Comparison of ENCODE assay signal across 22 cellular contexts in the genomic region with DNA sequence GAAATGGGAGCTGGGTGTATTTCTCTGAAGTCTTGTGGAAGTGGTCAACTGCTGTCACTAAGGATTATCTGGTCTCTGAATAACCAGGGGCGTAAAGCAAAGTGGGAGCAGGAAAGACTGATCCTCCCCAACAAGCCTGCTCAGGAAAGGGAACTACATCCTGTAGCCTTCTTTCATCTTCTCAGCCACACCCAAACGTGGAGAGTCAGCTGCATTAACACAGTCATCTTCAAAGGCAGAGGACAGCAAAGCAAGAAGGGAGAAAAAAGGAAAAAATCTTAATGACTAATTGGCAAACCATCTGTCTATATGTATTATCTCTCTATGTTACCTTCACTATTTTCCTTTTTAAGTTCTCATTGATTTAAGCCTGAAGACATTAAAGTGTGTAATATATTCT.
"Had no signal": no experiment of that assay in that cellular context is flagged by ENCODE, and none has a peak within 500 bp of the region (broad histone marks: within the 10 kb centered on the region; RNA-seq: fewer than 3 reads in every experiment).

No MANE protein-coding gene starts in this region.

- DNase-seq: colonic mucosa; dermis blood vessel endothelial cell; kidney; left cardiac atrium; left ventricle myocardium inferior; lower lobe of right lung; mesenchymal stem cell; naive B cell; posterior cingulate gyrus; spleen; stimulated activated CD4-positive, alpha-beta T cell treated with anti-CD3 and anti-CD28 coated beads, Interleukin-15, amount 100 ng/mL, for 24 hours; stimulated activated CD4-positive, alpha-beta T cell treated with anti-CD3 and anti-CD28 coated beads, Interleukin-1b, Interleukin-23, amount 100 ng/mL, for 48 hours; stimulated activated CD4-positive, alpha-beta T cell treated with anti-CD3 and anti-CD28 coated beads, Interleukin-4, amount 100 ng/mL, for 24 hours; testis; upper lobe of right lung had no signal

- H3K27ac ChIP-seq: colonic mucosa, left ventricle myocardium inferior, lower lobe of right lung, neutrophil, spleen, testis, tibial nerve, upper lobe of right lung, vagina had no signal

- H3K4me1 Mint-ChIP-seq: naive B cell; stimulated activated memory B cell treated with anti-CD40 and anti-IgM and Interleukin-4, amounts not matched to agents 10 μg/mL and 1 μg/mL and 100 μg/mL, for 72 hours had no signal

- H3K4me3 Mint-ChIP-seq: naive B cell; nephron; stimulated activated memory B cell treated with anti-CD40 and anti-IgM and Interleukin-4, amounts not matched to agents 10 μg/mL and 1 μg/mL and 100 μg/mL, for 72 hours; stimulated activated naive CD8-positive, alpha-beta T cell treated with anti-CD3 and anti-CD28 coated beads, Interleukin-15, Interleukin-2, amounts not matched to agents 100 ng/mL and 50 ng/mL, for 24 hours had no signal

- H3K9me3 ChIP-seq: colonic mucosa, lower lobe of right lung, neutrophil, testis, upper lobe of right lung, vagina had no signal

- H3K27me3 Mint-ChIP-seq: naive B cell; stimulated activated memory B cell treated with anti-CD40 and anti-IgM and Interleukin-4, amounts not matched to agents 10 μg/mL and 1 μg/mL and 100 μg/mL, for 72 hours; stimulated activated naive CD8-positive, alpha-beta T cell treated with anti-CD3 and anti-CD28 coated beads, Interleukin-15, Interleukin-2, amounts not matched to agents 100 ng/mL and 50 ng/mL, for 24 hours had no signal

- H3K4me3 ChIP-seq: colonic mucosa, left ventricle myocardium inferior, lower lobe of right lung, spleen, testis, tibial nerve, upper lobe of right lung, vagina had no signal

- H3K36me3 Mint-ChIP-seq: naive B cell; stimulated activated memory B cell treated with anti-CD40 and anti-IgM and Interleukin-4, amounts not matched to agents 10 μg/mL and 1 μg/mL and 100 μg/mL, for 72 hours had no signal

- H3K36me3 ChIP-seq: colonic mucosa, left ventricle myocardium inferior, lower lobe of right lung, neutrophil, spleen, tibial nerve, upper lobe of right lung, vagina had no signal

- H3K4me1 ChIP-seq: colonic mucosa, left ventricle myocardium inferior, lower lobe of right lung, spleen, testis, tibial nerve, upper lobe of right lung, vagina had no signal

- ATAC-seq: left cardiac atrium; lower lobe of right lung; sciatic nerve; stimulated activated memory B cell treated with anti-CD40 and anti-IgM and Interleukin-4, amounts not matched to agents 10 μg/mL and 1 μg/mL and 100 μg/mL, for 72 hours; upper lobe of right lung had no signal

- H3K27me3 ChIP-seq: colonic mucosa, neutrophil, spleen, testis, tibial nerve, upper lobe of right lung, vagina had no signal

- H3K27ac Mint-ChIP-seq: naive B cell; nephron; stimulated activated memory B cell treated with anti-CD40 and anti-IgM and Interleukin-4, amounts not matched to agents 10 μg/mL and 1 μg/mL and 100 μg/mL, for 72 hours; stimulated activated naive CD8-positive, alpha-beta T cell treated with anti-CD3 and anti-CD28 coated beads, Interleukin-15, Interleukin-2, amounts not matched to agents 100 ng/mL and 50 ng/mL, for 24 hours had no signal
